Comparison of ENCODE assay signal across 8 cellular contexts in genomic region chr10:114043532-114044250, GRCh38. TPM values are rescaled to one million over a fixed set of nuclear protein-coding genes. Genes with fewer than 3 reads are reported as not detected.
DNase-seq lines count a peak whose midpoint lies in the region; FAIRE-seq and TF ChIP-seq lines count a peak whose summit lies in the region.

TSS of gene ADRB1 (plus strand) at chr10:114043866. CDS start at chr10:114044133, 267 bp downstream.

- H3K4me3 Mint-ChIP-seq in activated CD4-positive, alpha-beta T cell treated with anti-CD3 and anti-CD28 coated beads, Interleukin-2, amount 10 ng/mL, durations not matched to agents 24 days and 14 days = peak within 1 kb of the TSS; percentile 71

- peak within 1 kb of the TSS; percentile 66 for H3K27ac ChIP-seq in substantia nigra (ENCODE audit: low read depth, low read length, poor library complexity, severe bottlenecking)

- no peak for FAIRE-seq in H54 (lab: Jason Lieb, UNC)

- DNase-seq in EH (ENCODE audit: low read depth) = peak; percentile 54
- DNase-seq in H54 (ENCODE audit: insufficient read length, low spot score) = peak; percentile 89
- DNase-seq in NCI-H1436 (lab: John Stamatoyannopoulos, UW) = peak; percentile 83
- DNase-seq in activated CD4-positive, alpha-beta T cell treated with anti-CD3 and anti-CD28 coated beads, Interleukin-2, amount 10 ng/mL, durations not matched to agents 24 days and 14 days = peak; percentile 70
- no peak for DNase-seq in mesenteric fat pad (ENCODE audit: low spot score)
- peak in 47 of 49 donors; percentile 18 to 93 (median 78) for DNase-seq in substantia nigra (lab: John Stamatoyannopoulos, UW)
- DNase-seq in dedifferentiated amniotic fluid mesenchymal stem cell (ENCODE audit: extremely low spot score) = no peak

- intact Hi-C loops in activated CD4-positive, alpha-beta T cell treated with anti-CD3 and anti-CD28 coated beads, Interleukin-2, amount 10 ng/mL, durations not matched to agents 24 days and 14 days (cut with micrococcal nuclease) = loop anchor here (10.0 kb wide), 2 partner anchors 79 to 189 kb away; partner anchors contain the start of genes DCLRE1A and NHLRC2

- H3K27ac Mint-ChIP-seq in activated CD4-positive, alpha-beta T cell treated with anti-CD3 and anti-CD28 coated beads, Interleukin-2, amount 10 ng/mL, durations not matched to agents 24 days and 14 days = no peak within 1 kb of the TSS

- peaks cover 80% of the 10 kb centered on the region for H3K27me3 Mint-ChIP-seq in activated CD4-positive, alpha-beta T cell treated with anti-CD3 and anti-CD28 coated beads, Interleukin-2, amount 10 ng/mL, durations not matched to agents 24 days and 14 days

- no peaks in the 10 kb centered on the region for H3K36me3 Mint-ChIP-seq in activated CD4-positive, alpha-beta T cell treated with anti-CD3 and anti-CD28 coated beads, Interleukin-2, amount 10 ng/mL, durations not matched to agents 24 days and 14 days (ENCODE audit: low read depth)

- peak; percentile 71 for TF ChIP-seq POLR2A in H54 (IDR thresholded peaks at IDR 0.05; ENCODE audit: low read depth, low read length)

- peaks cover under 1% of the 10 kb centered on the region for H3K4me1 ChIP-seq in endocrine pancreas (ENCODE audit: control insufficient read depth, insufficient read depth, low read length)

- H3K4me3 ChIP-seq in endocrine pancreas (ENCODE audit: control insufficient read depth, insufficient read depth, low read length) = peak within 1 kb of the TSS; percentile 65

- peaks cover 6% of the 10 kb centered on the region for H3K27me3 ChIP-seq in endocrine pancreas (ENCODE audit: control insufficient read depth, insufficient read depth, low read length)

- H3K9me3 Mint-ChIP-seq in activated CD4-positive, alpha-beta T cell treated with anti-CD3 and anti-CD28 coated beads, Interleukin-2, amount 10 ng/mL, durations not matched to agents 24 days and 14 days = no peaks in the 10 kb centered on the region

- peaks cover 16% of the 10 kb centered on the region for H3K4me1 Mint-ChIP-seq in activated CD4-positive, alpha-beta T cell treated with anti-CD3 and anti-CD28 coated beads, Interleukin-2, amount 10 ng/mL, durations not matched to agents 24 days and 14 days

- peak within 1 kb of the TSS; percentile 48 for H3K9ac ChIP-seq in endocrine pancreas (ENCODE audit: control insufficient read depth, insufficient read depth, low read length)

- no peaks in the 10 kb centered on the region for H3K36me3 ChIP-seq in endocrine pancreas (ENCODE audit: control insufficient read depth, insufficient read depth, low read length)

- no peaks in the 10 kb centered on the region for H3K9me3 ChIP-seq in endocrine pancreas (ENCODE audit: control insufficient read depth, low read length)

RNA-seq across cellular contexts. Expression of gene ADRB1, which starts in this region (rescaled TPM):
- total RNA-seq in activated CD4-positive, alpha-beta T cell treated with anti-CD3 and anti-CD28 coated beads, Interleukin-2, amount 10 ng/mL, durations not matched to agents 24 days and 14 days = not detected in 2 replicates
- total RNA-seq in mesenteric fat pad = 14.1 TPM

Comparison
In these comparisons a context has a peak if more than half of its experiments do, and no peak if none do; other contexts are left out.
1. RNA of gene ADRB1 (total RNA-seq): 14.1 TPM in mesenteric fat pad (single experiment); not detected in activated CD4-positive, alpha-beta T cell treated with anti-CD3 and anti-CD28 coated beads, Interleukin-2, amount 10 ng/mL, durations not matched to agents 24 days and 14 days; every median in the first group is over 10 times any median in the second.
2. Peak in DNase-seq in activated CD4-positive, alpha-beta T cell treated with anti-CD3 and anti-CD28 coated beads, Interleukin-2, amount 10 ng/mL, durations not matched to agents 24 days and 14 days; RNA of the gene not detected or under 1 TPM.
3. DNase-seq: peak in EH (single experiment), H54 (single experiment), NCI-H1436 (single experiment) and substantia nigra (47 of 49); none in mesenteric fat pad (single experiment) and dedifferentiated amniotic fluid mesenchymal stem cell (single experiment).